ENCODE assay signal across 19 cellular contexts in the genomic region with DNA sequence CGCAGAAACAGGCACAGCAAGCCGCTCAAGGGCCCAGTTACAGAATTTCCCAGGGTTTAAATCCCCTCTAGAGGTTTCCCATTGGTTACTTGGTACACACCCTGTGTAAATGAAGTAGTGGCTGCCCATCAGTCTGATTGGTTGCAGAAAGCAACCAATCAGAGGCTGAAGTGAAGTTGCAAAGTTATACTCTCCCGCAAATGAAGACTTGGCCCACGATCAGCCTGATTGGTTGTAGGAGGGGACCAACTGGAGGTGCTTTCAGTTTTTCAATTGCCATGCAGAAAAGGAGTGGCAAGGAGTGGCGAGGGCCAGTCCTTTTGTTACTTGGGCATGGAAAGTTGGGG.
A peak's percentile ranks its signal among the peaks of the same experiment; 100 is the strongest.
DNase-seq lines count a peak whose midpoint lies in the region; ATAC-seq and TF ChIP-seq lines count a peak whose summit lies in the region.
"Had no signal": no experiment of that assay in that cellular context is flagged by ENCODE, and none has a peak within 500 bp of the region (broad histone marks: within the 10 kb centered on the region; RNA-seq: fewer than 3 reads in every experiment).

No MANE protein-coding gene starts in this region.

- no peaks in the 10 kb centered on the region for H3K79me2 ChIP-seq in PC-3 (ENCODE audit: low read length)

- H4K8ac ChIP-seq in mesenchymal stem cell (ENCODE audit: low read length), result no peak overlapping the region

- no peak overlapping the region for H4K91ac ChIP-seq in mesenchymal stem cell (ENCODE audit: low read length)

- H2BK15ac ChIP-seq in mesenchymal stem cell (ENCODE audit: low read depth, poor library complexity, severe bottlenecking), result no peak overlapping the region

- no peak overlapping the region for H3K27ac ChIP-seq in mesenchymal stem cell (ENCODE audit: low read length, poor library complexity, severe bottlenecking)
- H3K27ac ChIP-seq in PC-3 (ENCODE audit: low read length), result no peak overlapping the region
- H3K27ac ChIP-seq: BLaER1, GM23248, SJCRH30 had no signal

- no peak overlapping the region for H2BK120ac ChIP-seq in mesenchymal stem cell (ENCODE audit: low read depth, low read length)

- ATAC-seq in WTC11 (peak; percentile 17), HG03139 (IDR thresholded peaks at IDR 0.05; ENCODE audit: unreplicated experiment) (no peak), PC-3 (no peak)
- ATAC-seq in stimulated activated effector memory CD8-positive, alpha-beta T cell treated with anti-CD3 and anti-CD28 coated beads, Interleukin-12 subunit alpha, Interleukin-12 subunit beta, amount 100 ng/mL, for 72 hours, result no peak

- no peak overlapping the region; the same call in 1 of the 2 replicates for H3K27ac Mint-ChIP-seq in WTC11
- H3K27ac Mint-ChIP-seq in stimulated activated effector memory CD8-positive, alpha-beta T cell treated with anti-CD3 and anti-CD28 coated beads, Interleukin-12 subunit alpha, Interleukin-12 subunit beta, amount 100 ng/mL, for 72 hours, result no peak overlapping the region
- H3K27ac Mint-ChIP-seq: IgD-negative memory B cell had no signal

- no peak overlapping the region for H3K4ac ChIP-seq in mesenchymal stem cell (ENCODE audit: low read depth in 1 of 2, low read length in 2 of 2)

- intact Hi-C loops in PC-3 (cut with micrococcal nuclease), result no loop called here

- H3K36me3 ChIP-seq in mesenchymal stem cell (ENCODE audit: control insufficient read depth in 1 of 2, insufficient read depth in 2 of 2, low read depth in 1 of 2, low read length in 2 of 2) (no peaks in the 10 kb centered on the region), PC-3 (ENCODE audit: low read depth, low read length) (no peaks in the 10 kb centered on the region)
- H3K36me3 ChIP-seq: BLaER1, MG63, SJCRH30 had no signal

- H3K9ac ChIP-seq in mesenchymal stem cell (ENCODE audit: low read length), result peak overlapping the region; percentile 38
- H3K9ac ChIP-seq in PC-3 (ENCODE audit: low read length), result no peak overlapping the region
- H3K9ac ChIP-seq: BLaER1, GM23248 had no signal

- no peaks in the 10 kb centered on the region for H3F3A ChIP-seq in PC-3 (ENCODE audit: low read length, unreplicated experiment)

- CTCF ChIA-PET in WTC11 (lab: Charles Lee) (no interaction called here), PC-3 (lab: Charles Lee) (no interaction called here)

- no TSS peak for BruUV-seq in PC-3 (replicated peaks; lab: Mats Ljungman, UMichigan)

- POLR2A ChIA-PET in WTC11 (lab: Charles Lee), result no interaction called here
- POLR2A ChIA-PET in PC-3 (lab: Charles Lee; ENCODE audit: unreplicated experiment), result no interaction called here

- no peaks in the 10 kb centered on the region for H3K9me3 ChIP-seq in mesenchymal stem cell (ENCODE audit: control insufficient read depth, low read length)
- no peaks in the 10 kb centered on the region for H3K9me3 ChIP-seq in PC-3 (ENCODE audit: low read length)
- H3K9me3 ChIP-seq: BLaER1, SJCRH30 had no signal

- WGBS in mesenchymal stem cell, result 88% methylated on average over 4 of the region's 5 CpGs

- no peak overlapping the region for H2BK5ac ChIP-seq in mesenchymal stem cell (ENCODE audit: low read depth, low read length, poor library complexity, severe bottlenecking)

- no peak overlapping the region for H3K18ac ChIP-seq in mesenchymal stem cell (ENCODE audit: low read depth in 1 of 2, low read length in 2 of 2)

- H3K79me1 ChIP-seq in mesenchymal stem cell (replicated peaks; ENCODE audit: low read length, poor library complexity, severe bottlenecking), result no peaks in the 10 kb centered on the region

- H3K4me2 ChIP-seq in mesenchymal stem cell (ENCODE audit: low read length, poor library complexity, severe bottlenecking), result no peak overlapping the region
- no peak overlapping the region for H3K4me2 ChIP-seq in PC-3 (ENCODE audit: low read length)
- H3K4me2 ChIP-seq: BLaER1 had no signal

- H3K4me1 ChIP-seq in mesenchymal stem cell (ENCODE audit: control insufficient read depth, insufficient read depth, low read depth, low read length) (peaks cover 3% of the 10 kb centered on the region), PC-3 (ENCODE audit: insufficient read depth, low read length) (no peaks in the 10 kb centered on the region)
- H3K4me1 ChIP-seq: BLaER1, SJCRH30 had no signal

- no peaks in the 10 kb centered on the region for H3K9me2 ChIP-seq in PC-3 (replicated peaks; ENCODE audit: low read length)

- no peaks in the 10 kb centered on the region for H4K20me1 ChIP-seq in PC-3 (ENCODE audit: low read length)
- H4K20me1 ChIP-seq: BLaER1 had no signal

- DNase-seq in A172 (ENCODE audit: low spot score) (peak; percentile 93), M059J (ENCODE audit: low read depth) (peak; percentile 91), WTC11 (ENCODE audit: low spot score) (no peak), mesenchymal stem cell (no peak), middle frontal gyrus (ENCODE audit: extremely low spot score, low spot score) (no peak), PC-3 (no peak)
- no peak for DNase-seq in stimulated activated effector memory CD8-positive, alpha-beta T cell treated with anti-CD3 and anti-CD28 coated beads, Interleukin-12 subunit alpha, Interleukin-12 subunit beta, amount 100 ng/mL, for 72 hours (ENCODE audit: low spot score in 2 of 2)
- DNase-seq: CD4-positive, alpha-beta memory T cell; DMS53; EL; GM23248; Karpas-422; MG63; NCI-H2171; OCI-M1; SJCRH30 had no signal

- no peaks in the 10 kb centered on the region; the same call in 1 of the 2 replicates for H3K27me3 Mint-ChIP-seq in WTC11 (ENCODE audit: low read depth)
- H3K27me3 Mint-ChIP-seq: CD4-positive, alpha-beta memory T cell; IgD-negative memory B cell had no signal

- peaks cover 37% of the 10 kb centered on the region for H3K4me1 Mint-ChIP-seq in WTC11
- no peaks in the 10 kb centered on the region for H3K4me1 Mint-ChIP-seq in stimulated activated effector memory CD8-positive, alpha-beta T cell treated with anti-CD3 and anti-CD28 coated beads, Interleukin-12 subunit alpha, Interleukin-12 subunit beta, amount 100 ng/mL, for 72 hours
- H3K4me1 Mint-ChIP-seq: CD4-positive, alpha-beta memory T cell; IgD-negative memory B cell had no signal

- TF ChIP-seq CTCF in WTC11 (IDR thresholded peaks at IDR 0.05), result no peak
- no peak for TF ChIP-seq CTCF in PC-3 (conservative IDR thresholded peaks at IDR 0.05; ENCODE audit: low read depth, low read length)

- no peak overlapping the region for H3K4me3 Mint-ChIP-seq in WTC11
- no peak overlapping the region for H3K4me3 Mint-ChIP-seq in stimulated activated effector memory CD8-positive, alpha-beta T cell treated with anti-CD3 and anti-CD28 coated beads, Interleukin-12 subunit alpha, Interleukin-12 subunit beta, amount 100 ng/mL, for 72 hours
- H3K4me3 Mint-ChIP-seq: CD4-positive, alpha-beta memory T cell had no signal

- peak overlapping the region in 1 of 2 experiments; percentile 65 for H3K4me3 ChIP-seq in mesenchymal stem cell (ENCODE audit: insufficient read depth in 1 of 2, low read depth in 1 of 2, low read length in 2 of 2)
- H3K4me3 ChIP-seq in PC-3 (ENCODE audit: low read length), result no peak overlapping the region
- H3K4me3 ChIP-seq: BLaER1, GM23248, MG63, SJCRH30 had no signal

- H3K36me3 Mint-ChIP-seq in WTC11, result peaks cover 7% of the 10 kb centered on the region
- no peaks in the 10 kb centered on the region for H3K36me3 Mint-ChIP-seq in stimulated activated effector memory CD8-positive, alpha-beta T cell treated with anti-CD3 and anti-CD28 coated beads, Interleukin-12 subunit alpha, Interleukin-12 subunit beta, amount 100 ng/mL, for 72 hours
- H3K36me3 Mint-ChIP-seq: CD4-positive, alpha-beta memory T cell; IgD-negative memory B cell had no signal

- H2AFZ ChIP-seq in mesenchymal stem cell (ENCODE audit: low read depth, low read length), result no peak overlapping the region
- H2AFZ ChIP-seq in PC-3 (ENCODE audit: low read length), result no peak overlapping the region
- H2AFZ ChIP-seq: GM23248 had no signal

- H3K27me3 ChIP-seq in mesenchymal stem cell (ENCODE audit: control insufficient read depth in 1 of 2, insufficient read depth in 1 of 2, low read length in 2 of 2) (peaks cover 0 to 10% of the 10 kb centered on the region in 2 experiments), PC-3 (ENCODE audit: low read length) (no peaks in the 10 kb centered on the region)
- H3K27me3 ChIP-seq: BLaER1, MG63, SJCRH30 had no signal

- no peak overlapping the region for H2BK12ac ChIP-seq in mesenchymal stem cell (ENCODE audit: low read length in 2 of 2)

- peaks cover 19% of the 10 kb centered on the region for H3K9me3 Mint-ChIP-seq in WTC11
- H3K9me3 Mint-ChIP-seq in stimulated activated effector memory CD8-positive, alpha-beta T cell treated with anti-CD3 and anti-CD28 coated beads, Interleukin-12 subunit alpha, Interleukin-12 subunit beta, amount 100 ng/mL, for 72 hours, result peaks cover 10% of the 10 kb centered on the region

- no peak overlapping the region for H2AK5ac ChIP-seq in mesenchymal stem cell (ENCODE audit: low read length, severe bottlenecking)

- H3K14ac ChIP-seq in mesenchymal stem cell (ENCODE audit: low read length in 2 of 2), result no peak overlapping the region

- H3K23ac ChIP-seq in mesenchymal stem cell (ENCODE audit: low read length in 2 of 2), result no peak overlapping the region

TF ChIP-seq in WTC11, 78 proteins besides CTCF, POLR2A, EP300 and RAD21:
- TF ChIP-seq NFYB (CRISPR knock-in tag; conservative IDR thresholded peaks at IDR 0.05; ENCODE audit: low read depth) (peak; percentile 60), JUN (CRISPR knock-in tag; IDR thresholded peaks at IDR 0.05) (no peak)

Comparison
In these comparisons a context has a peak if more than half of its experiments do, and no peak if none do; other contexts are left out.
1. DNase-seq: peak in A172 (single experiment) and M059J (single experiment); none in WTC11 (single experiment), mesenchymal stem cell (single experiment), middle frontal gyrus (single experiment), stimulated activated effector memory CD8-positive, alpha-beta T cell treated with anti-CD3 and anti-CD28 coated beads, Interleukin-12 subunit alpha, Interleukin-12 subunit beta, amount 100 ng/mL, for 72 hours (0 of 2) and PC-3 (single experiment).